In the genomic region with DNA sequence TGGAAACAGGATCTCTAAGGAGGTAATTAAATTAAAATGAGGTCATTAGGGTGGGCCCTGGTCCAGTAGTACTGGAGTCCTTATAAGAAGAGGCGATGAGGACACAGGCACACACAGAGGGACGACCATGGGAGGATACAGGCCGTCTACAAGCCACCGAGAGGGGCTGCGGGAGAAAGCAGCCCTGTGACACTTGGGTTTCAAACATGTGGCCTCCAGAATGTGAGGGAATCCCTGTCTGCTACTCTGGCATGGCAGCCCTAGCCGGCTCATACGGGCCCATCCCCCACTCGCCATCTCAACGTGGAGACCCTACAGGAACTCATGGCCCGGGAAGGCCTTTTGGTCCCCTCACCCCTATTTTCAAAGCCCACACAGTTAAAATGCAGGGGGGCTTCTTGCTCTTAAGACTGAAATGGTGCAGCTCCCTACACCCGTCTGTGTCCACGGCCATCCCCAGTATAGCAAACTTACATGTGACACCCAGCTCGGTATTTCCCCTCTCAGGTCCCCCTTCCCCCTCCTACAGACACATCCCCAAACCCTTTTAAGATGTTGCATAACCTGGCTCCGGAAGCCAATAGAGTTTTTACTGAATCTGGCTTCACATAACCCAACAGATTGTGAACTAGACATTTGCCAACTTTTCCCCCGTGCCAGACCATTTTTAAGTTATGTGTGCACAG, we compare ENCODE assay signal across 8 cellular contexts.
DNase-seq lines count a peak whose midpoint lies in the region; ATAC-seq and TF ChIP-seq lines count a peak whose summit lies in the region.

No MANE protein-coding gene starts in this region.

- H3K27ac ChIP-seq in CD4-positive, alpha-beta T cell (ENCODE audit: low read depth, low read length), result peak overlapping the region; percentile 83
- H3K27ac ChIP-seq in psoas muscle, result peak overlapping the region; percentile 62

- no peaks in the 10 kb centered on the region for H3K36me3 Mint-ChIP-seq in CD4-positive, alpha-beta T cell (ENCODE audit: low read depth)
- peaks cover 3% of the 10 kb centered on the region for H3K36me3 Mint-ChIP-seq in activated CD4-positive, alpha-beta memory T cell treated with anti-CD3 and anti-CD28 coated beads, Interleukin-2, amount 10 ng/mL, durations not matched to agents 7 days and 5 days (ENCODE audit: low read depth)

- peak overlapping the region; percentile 78 for H3K4me3 Mint-ChIP-seq in CD4-positive, alpha-beta T cell
- H3K4me3 Mint-ChIP-seq in activated CD4-positive, alpha-beta memory T cell treated with anti-CD3 and anti-CD28 coated beads, Interleukin-2, amount 10 ng/mL, durations not matched to agents 7 days and 5 days, result peak overlapping the region; percentile 69

- H3K4me3 ChIP-seq in foreskin fibroblast (ENCODE audit: low read depth in 1 of 2, low read length in 2 of 2) (peak overlapping the region in 1 of 2 donors; percentile 4), psoas muscle (peak overlapping the region; percentile 42)

- CTCF ChIA-PET in CD4-positive, alpha-beta T cell (lab: Charles Lee), result interaction anchor here (0.9 to 1.9 kb wide), 4 partner anchors 12 to 203 kb away, joined by 4 to 9 read pairs (median 5); no protein-coding TSS in a partner anchor
- CTCF ChIA-PET in activated CD4-positive, alpha-beta memory T cell treated with anti-CD3 and anti-CD28 coated beads, Interleukin-2, amount 10 ng/mL, durations not matched to agents 7 days and 5 days (lab: Charles Lee), result interaction anchor here (1.0 to 2.7 kb wide), 3 partner anchors 12 to 116 kb away, joined by 3 to 13 read pairs (median 3); no protein-coding TSS in a partner anchor

- H3K4me1 Mint-ChIP-seq in CD4-positive, alpha-beta T cell (ENCODE audit: low read depth), result peaks cover 54% of the 10 kb centered on the region
- H3K4me1 Mint-ChIP-seq in activated CD4-positive, alpha-beta memory T cell treated with anti-CD3 and anti-CD28 coated beads, Interleukin-2, amount 10 ng/mL, durations not matched to agents 7 days and 5 days, result peaks cover 40% of the 10 kb centered on the region

- peak; percentile 63 for ATAC-seq in CD4-positive, alpha-beta T cell (ENCODE audit: poor library complexity)
- ATAC-seq in GM19397 (IDR thresholded peaks at IDR 0.05; ENCODE audit: unreplicated experiment) (peak; percentile 41), psoas muscle (peak; percentile 31 to 53 (median 42))

- H3K27ac Mint-ChIP-seq in CD4-positive, alpha-beta T cell, result peak overlapping the region; percentile 95
- peak overlapping the region; percentile 92 for H3K27ac Mint-ChIP-seq in activated CD4-positive, alpha-beta memory T cell treated with anti-CD3 and anti-CD28 coated beads, Interleukin-2, amount 10 ng/mL, durations not matched to agents 7 days and 5 days

- no peaks in the 10 kb centered on the region for H3K36me3 ChIP-seq in psoas muscle (ENCODE audit: insufficient read depth in 1 of 2, low read depth in 1 of 2)

- intact Hi-C loops in CD4-positive, alpha-beta T cell (cut with DNase I, micrococcal nuclease), result loop anchor here in 1 of 2 experiments (1.0 to 2.0 kb wide), 5 partner anchors 12 to 369 kb away; no protein-coding TSS in a partner anchor
- intact Hi-C loops in psoas muscle (cut with DNase I), result no loop called here

- H3K4me1 ChIP-seq in psoas muscle, result peaks cover 23% of the 10 kb centered on the region

- POLR2A ChIA-PET in CD4-positive, alpha-beta T cell (lab: Charles Lee), result interaction anchor here (0.7 to 3.2 kb wide), 12 partner anchors 11 to 385 kb away, joined by 3 to 56 read pairs (median 4); a partner anchor contains a TSS
- POLR2A ChIA-PET in activated CD4-positive, alpha-beta memory T cell treated with anti-CD3 and anti-CD28 coated beads, Interleukin-2, amount 10 ng/mL, durations not matched to agents 7 days and 5 days (lab: Charles Lee), result interaction anchor here (1.0 to 4.5 kb wide), 5 partner anchors 12 to 122 kb away, joined by 3 to 39 read pairs (median 12); no protein-coding TSS in a partner anchor

- no peaks in the 10 kb centered on the region for H3K9me3 Mint-ChIP-seq in CD4-positive, alpha-beta T cell
- no peaks in the 10 kb centered on the region for H3K9me3 Mint-ChIP-seq in activated CD4-positive, alpha-beta memory T cell treated with anti-CD3 and anti-CD28 coated beads, Interleukin-2, amount 10 ng/mL, durations not matched to agents 7 days and 5 days

- WGBS in psoas muscle, 3 donors, result 5 to 10% (median 8%) methylated on average over 14 to 15 of the region's 15 CpGs

- DNase-seq in CD4-positive, alpha-beta T cell, result peak in 9 of 10 experiments; percentile 14 to 57 (median 32)
- DNase-seq in KG1 (lab: John Stamatoyannopoulos, UW), result peak; percentile 24
- DNase-seq in activated CD4-positive, alpha-beta memory T cell treated with anti-CD3 and anti-CD28 coated beads, Interleukin-2, amount 10 ng/mL, durations not matched to agents 7 days and 5 days, result peak; percentile 24
- peak; percentile 34 to 59 for DNase-seq in foreskin fibroblast
- DNase-seq in psoas muscle, result peak; percentile 30 to 59
- no peak for DNase-seq in NCI-H128 (lab: John Stamatoyannopoulos, UW; ENCODE audit: unreplicated experiment)
- DNase-seq in NCI-H1417 treated with DMSO at 0.1 percent for 48 hours (lab: John Stamatoyannopoulos, UW), result no peak

- no peaks in the 10 kb centered on the region for H3K27me3 Mint-ChIP-seq in CD4-positive, alpha-beta T cell
- no peaks in the 10 kb centered on the region for H3K27me3 Mint-ChIP-seq in activated CD4-positive, alpha-beta memory T cell treated with anti-CD3 and anti-CD28 coated beads, Interleukin-2, amount 10 ng/mL, durations not matched to agents 7 days and 5 days

- no peak for TF ChIP-seq CTCF in CD4-positive, alpha-beta T cell (IDR thresholded peaks at IDR 0.05)
- TF ChIP-seq CTCF in foreskin fibroblast (IDR thresholded peaks at IDR 0.05; ENCODE audit: low read depth, low read length) (no peak), psoas muscle (IDR thresholded peaks at IDR 0.05) (no peak)

- H3K9me3 ChIP-seq in CD4-positive, alpha-beta T cell (ENCODE audit: control insufficient read depth, low read length), result no peaks in the 10 kb centered on the region
- H3K9me3 ChIP-seq in psoas muscle, result no peaks in the 10 kb centered on the region

- H3K27me3 ChIP-seq in CD4-positive, alpha-beta T cell (ENCODE audit: control insufficient read depth, insufficient read depth, low read length), result no peaks in the 10 kb centered on the region
- peaks cover 0 to 9% (median 0%) of the 10 kb centered on the region in 3 donors for H3K27me3 ChIP-seq in psoas muscle (ENCODE audit: insufficient read depth in 3 of 3, low read length in 2 of 3)

Comparison
In these comparisons a context has a peak if more than half of its experiments do, and no peak if none do; other contexts are left out.
1. DNase-seq: peak in CD4-positive, alpha-beta T cell (9 of 10), KG1 (single experiment), activated CD4-positive, alpha-beta memory T cell treated with anti-CD3 and anti-CD28 coated beads, Interleukin-2, amount 10 ng/mL, durations not matched to agents 7 days and 5 days (single experiment), foreskin fibroblast (2 of 2) and psoas muscle (2 of 2); none in NCI-H128 (single experiment) and NCI-H1417 treated with DMSO at 0.1 percent for 48 hours (single experiment).
2. Peak in every context shown above with its lines, with median percentiles within 50 percentile points of each other: ATAC-seq.